ENCODE assay signal across 8 cellular contexts in the genomic region with DNA sequence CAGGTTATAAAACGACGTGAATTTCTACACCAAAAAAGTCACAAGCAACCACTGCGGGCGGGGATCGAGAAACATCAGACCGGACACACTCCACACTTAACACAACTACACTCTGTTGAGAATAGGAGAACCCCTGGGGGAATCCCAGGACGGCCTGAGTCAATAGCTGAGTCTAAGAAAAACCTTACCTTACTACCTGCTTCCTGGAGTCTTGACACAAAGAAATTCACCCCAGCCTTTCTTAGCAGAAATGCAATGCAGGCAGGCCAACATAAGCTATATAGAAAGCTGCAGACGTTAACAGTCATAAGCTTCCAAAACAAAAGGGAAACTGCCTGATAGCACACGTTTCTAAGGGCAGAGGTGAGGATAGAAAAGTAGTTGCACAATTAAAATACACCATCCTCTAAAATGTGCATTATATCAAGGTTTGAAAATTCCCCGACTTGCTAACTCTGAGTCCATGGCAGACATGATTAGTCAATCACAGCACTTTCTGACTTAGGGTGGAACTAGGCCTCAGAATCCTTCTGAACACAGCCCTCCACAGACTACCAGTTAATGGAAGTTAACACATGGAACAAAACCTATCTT.
DNase-seq lines count a peak whose midpoint lies in the region; ATAC-seq and TF ChIP-seq lines count a peak whose summit lies in the region.
"Had no signal": no experiment of that assay in that cellular context is flagged by ENCODE, and none has a peak within 500 bp of the region (broad histone marks: within the 10 kb centered on the region; RNA-seq: fewer than 3 reads in every experiment).

No MANE protein-coding gene starts in this region.

- in situ Hi-C loops in mammary epithelial cell (cut with MboI; ENCODE audit: low sequenced_read_pairs in 2 of 2), result no loop called here

- no peaks in the 10 kb centered on the region for H4K20me1 ChIP-seq in mammary epithelial cell (ENCODE audit: insufficient read depth, low read length)

- peak; percentile 44 for DNase-seq in activated effector memory CD4-positive, alpha-beta T cell treated with Interleukin-2 at 50 U/mL for 16 hours
- DNase-seq in stimulated activated CD4-positive, alpha-beta T cell treated with anti-CD3 and anti-CD28 coated beads, Interleukin-2, amount 100 ng/mL, for 4 hours (ENCODE audit: low read depth), result peak; percentile 67
- DNase-seq in mammary epithelial cell, result no peak
- no peak for DNase-seq in NCI-H82 treated with DMSO at 0.1 percent for 48 hours (lab: John Stamatoyannopoulos, UW; ENCODE audit: unreplicated experiment)
- no peak for DNase-seq in HK-2 (ENCODE audit: unreplicated experiment)

- intact Hi-C loops in mammary epithelial cell (cut with micrococcal nuclease), result no loop called here

- CTCF ChIA-PET in mammary epithelial cell (lab: Charles Lee; ENCODE audit: low non-redundant PET), result interaction anchor here (0.6 kb wide), 1 partner anchor 14 kb away, joined by 4 read pairs; no protein-coding TSS in a partner anchor

- H3K9ac ChIP-seq in mammary epithelial cell (ENCODE audit: insufficient read depth, low read length), result no peak overlapping the region

- no peaks in the 10 kb centered on the region for H3K36me3 ChIP-seq in mammary epithelial cell (ENCODE audit: insufficient read depth, low read length)
- H3K36me3 ChIP-seq: SJSA1 had no signal

- BruUV-seq in mammary epithelial cell (replicated peaks; lab: Mats Ljungman, UMichigan), result no TSS peak

- H3K27me3 ChIP-seq in mammary epithelial cell (ENCODE audit: insufficient read depth, low read length), result no peaks in the 10 kb centered on the region
- H3K27me3 ChIP-seq: SJSA1 had no signal

- WGBS in mammary epithelial cell (ENCODE audit: low coverage, missing lambda C conversion rate), result 90% methylated on average over 10 of the region's 10 CpGs

- no peaks in the 10 kb centered on the region for H3K4me1 ChIP-seq in mammary epithelial cell (ENCODE audit: insufficient read depth, low read length)

- ATAC-seq in GM19468 (IDR thresholded peaks at IDR 0.05; ENCODE audit: extremely low read depth, unreplicated experiment) (peak; percentile 40), HG03575 (IDR thresholded peaks at IDR 0.05; ENCODE audit: extremely low read depth, insufficient number of reproducible peaks, low FRiP score, unreplicated experiment) (peak; percentile 27)

- H2AFZ ChIP-seq in mammary epithelial cell (ENCODE audit: low read depth, low read length), result no peak overlapping the region

- H3K9me3 ChIP-seq in mammary epithelial cell (replicated peaks; ENCODE audit: insufficient read depth, low read length), result no peaks in the 10 kb centered on the region
- H3K9me3 ChIP-seq: SJSA1 had no signal

- no peak overlapping the region for H3K27ac ChIP-seq in mammary epithelial cell (ENCODE audit: insufficient read depth, low read depth, low read length)
- H3K27ac ChIP-seq: SJSA1 had no signal

- dilution Hi-C loops in mammary epithelial cell (cut with HindIII; ENCODE audit: low sequenced_read_pairs), result loop anchor here (5.0 to 10.0 kb wide), 3 partner anchors 45 to 73 kb away; no protein-coding TSS in a partner anchor

- H3K79me2 ChIP-seq in mammary epithelial cell (ENCODE audit: insufficient read depth, low read length), result no peaks in the 10 kb centered on the region

- H3K4me2 ChIP-seq in mammary epithelial cell (ENCODE audit: insufficient read depth, low read depth, low read length), result no peak overlapping the region

- TF ChIP-seq CTCF in mammary epithelial cell (conservative IDR thresholded peaks at IDR 0.05 in 1 of 2, IDR thresholded peaks at IDR 0.05 in 1 of 2; ENCODE audit: extremely low read depth in 1 of 2, insufficient read depth in 1 of 2, low read depth in 1 of 2, low read length in 2 of 2), result no peak

- no peak overlapping the region for H3K4me3 ChIP-seq in mammary epithelial cell (replicated peaks in 1 of 3; ENCODE audit: insufficient read depth in 1 of 3, low read depth in 2 of 3, low read length in 3 of 3)
- H3K4me3 ChIP-seq: SJSA1 had no signal

Comparison
In these comparisons a context has a peak if more than half of its experiments do, and no peak if none do; other contexts are left out.
1. DNase-seq: peak in activated effector memory CD4-positive, alpha-beta T cell treated with Interleukin-2 at 50 U/mL for 16 hours (single experiment) and stimulated activated CD4-positive, alpha-beta T cell treated with anti-CD3 and anti-CD28 coated beads, Interleukin-2, amount 100 ng/mL, for 4 hours (single experiment); none in mammary epithelial cell (single experiment), NCI-H82 treated with DMSO at 0.1 percent for 48 hours (single experiment) and HK-2 (single experiment).